In genomic region chr10:24272374-24272773, GRCh38 we compare ENCODE assay signal across 16 cellular contexts.
DNase-seq lines count a peak whose midpoint lies in the region; ATAC-seq, FAIRE-seq and TF ChIP-seq lines count a peak whose summit lies in the region.
"Had no signal": no experiment of that assay in that cellular context is flagged by ENCODE, and none has a peak within 500 bp of the region (broad histone marks: within the 10 kb centered on the region; RNA-seq: fewer than 3 reads in every experiment).

No MANE protein-coding gene starts in this region.

- in situ Hi-C loops in GM13977 (cut with MboI; ENCODE audit: low pct_unique_long_range_greater_than_20kb, low sequenced_read_pairs, unreplicated experiment): no loop called here

- FAIRE-seq in RCC 7860 (lab: Jason Lieb, UNC): no peak
- FAIRE-seq: HTR-8/SVneo had no signal

- H3K27me3 ChIP-seq in psoas muscle (ENCODE audit: insufficient read depth in 3 of 3, low read length in 2 of 3): no peaks in the 10 kb centered on the region

- no peaks in the 10 kb centered on the region for H3K9me3 ChIP-seq in psoas muscle

- H3K4me3 ChIP-seq in fibroblast of the aortic adventitia (ENCODE audit: low read depth, low read length) (no peak overlapping the region), psoas muscle (no peak overlapping the region), lower leg skin (ENCODE audit: low read depth, poor library complexity, severe bottlenecking) (no peak overlapping the region)

- H3K27ac ChIP-seq in psoas muscle: peak overlapping the region; percentile 59
- H3K27ac ChIP-seq: C4-2B had no signal

- H3K36me3 ChIP-seq in psoas muscle (ENCODE audit: insufficient read depth in 1 of 2, low read depth in 1 of 2): peaks cover 0 to 5% of the 10 kb centered on the region in 2 donors

- H3K4me1 ChIP-seq in psoas muscle: peaks cover 18% of the 10 kb centered on the region

- 64 to 75% (median 65%) methylated on average over 7 of the region's 7 CpGs for WGBS in psoas muscle, 3 donors
- WGBS in lower leg skin, 2 donors: 79 to 80% methylated on average over 7 of the region's 7 CpGs

- no peak for ATAC-seq in psoas muscle
- no peak for ATAC-seq in GM18511 (IDR thresholded peaks at IDR 0.05; ENCODE audit: unreplicated experiment)

- DNase-seq in EH (ENCODE audit: low read depth): peak; percentile 15
- DNase-seq in RCC 7860 (ENCODE audit: low spot score): peak; percentile 55
- DNase-seq in fibroblast of the aortic adventitia (ENCODE audit: low read depth): peak; percentile 33
- DNase-seq in psoas muscle: no peak
- DNase-seq in GM13977 (ENCODE audit: low spot score): no peak
- no peak for DNase-seq in dedifferentiated amniotic fluid mesenchymal stem cell (ENCODE audit: extremely low spot score)
- DNase-seq in lower leg skin (ENCODE audit: low spot score in 2 of 2): no peak
- DNase-seq: DMS153, H9, NCI-H187, NCI-H226, NCI-H526, SHP77 treated with DMSO at 0.1 percent for 48 hours had no signal

- TF ChIP-seq CTCF in fibroblast of the aortic adventitia (IDR thresholded peaks at IDR 0.05; ENCODE audit: insufficient read depth, low read length) (no peak), psoas muscle (IDR thresholded peaks at IDR 0.05) (no peak), GM13977 (IDR thresholded peaks at IDR 0.05; ENCODE audit: extremely low read depth, insufficient read depth, missing control alignments) (no peak), lower leg skin (IDR thresholded peaks at IDR 0.05) (no peak)

- intact Hi-C loops in psoas muscle (cut with DNase I): no loop called here
- intact Hi-C loops in lower leg skin (cut with DNase I; ENCODE audit: low total_unique reads): no loop called here

- no peak for TF ChIP-seq POLR2A in lower leg skin (IDR thresholded peaks at IDR 0.05)

Comparison
In these comparisons a context has a peak if more than half of its experiments do, and no peak if none do; other contexts are left out.
1. DNase-seq: peak in EH (single experiment), RCC 7860 (single experiment) and fibroblast of the aortic adventitia (single experiment); none in psoas muscle (0 of 2), GM13977 (single experiment), dedifferentiated amniotic fluid mesenchymal stem cell (single experiment) and lower leg skin (0 of 2).